ENCODE assay signal across 17 cellular contexts in the genomic region with DNA sequence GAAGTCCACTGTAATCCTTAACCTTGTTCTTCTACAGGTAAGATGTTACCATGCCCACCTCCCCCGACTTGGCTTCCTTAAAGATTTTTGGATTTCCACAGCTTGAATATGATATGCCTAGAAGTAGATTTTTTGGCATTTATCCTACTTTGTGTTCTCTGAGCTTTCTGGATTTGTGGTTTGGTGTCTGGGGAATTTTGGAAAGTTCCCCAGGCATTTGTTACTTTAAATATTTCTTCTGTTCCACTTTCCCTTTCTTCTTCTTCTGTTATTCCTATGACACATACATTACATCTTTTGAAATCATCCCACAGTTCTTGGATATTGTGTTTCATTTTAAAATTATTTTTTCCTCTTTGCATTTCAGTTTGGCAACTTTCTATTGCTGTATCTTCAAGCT.
DNase-seq lines count a peak whose midpoint lies in the region; ATAC-seq and TF ChIP-seq lines count a peak whose summit lies in the region.
"Had no signal": no experiment of that assay in that cellular context is flagged by ENCODE, and none has a peak within 500 bp of the region (broad histone marks: within the 10 kb centered on the region; RNA-seq: fewer than 3 reads in every experiment).

No MANE protein-coding gene starts in this region.

- TF ChIP-seq CTCF in cardiac fibroblast (IDR thresholded peaks at IDR 0.05; ENCODE audit: low read depth, low read length) (no peak), fibroblast of the aortic adventitia (IDR thresholded peaks at IDR 0.05; ENCODE audit: insufficient read depth, low read length) (no peak)

- no peak overlapping the region for H3K4me3 ChIP-seq in cardiac fibroblast (replicated peaks in 1 of 2; ENCODE audit: low read depth in 2 of 2, low read length in 2 of 2)
- no peak overlapping the region for H3K4me3 ChIP-seq in fibroblast of the aortic adventitia (ENCODE audit: low read depth, low read length)
- H3K4me3 ChIP-seq: K562, SJCRH30 had no signal

- no peak for ATAC-seq in HG02623 (IDR thresholded peaks at IDR 0.05; ENCODE audit: unreplicated experiment)
- ATAC-seq: K562 had no signal

- peak; percentile 7 for DNase-seq in RPMI7951 (ENCODE audit: low read depth)
- DNase-seq in cardiac fibroblast (ENCODE audit: low read depth in 2 of 2) = peak; percentile 41 to 63
- DNase-seq in fibroblast of the aortic adventitia (ENCODE audit: low read depth) = peak; percentile 14
- DNase-seq in stimulated activated CD4-positive, alpha-beta T cell treated with anti-CD3 and anti-CD28 coated beads, Interleukin-4, amount 100 ng/mL, for 4 hours = no peak
- no peak for DNase-seq in NCI-H2029 (lab: John Stamatoyannopoulos, UW)
- DNase-seq in DMS153 (lab: John Stamatoyannopoulos, UW) = no peak
- DNase-seq: DND-41, NCI-H1417, NCI-H187, NCI-H2227 treated with DMSO at 0.1 percent for 48 hours, NCI-H510A treated with DMSO at 0.1 percent for 48 hours, NCI-H774, OCI-M1, RPMI8226 had no signal

Comparison
In these comparisons a context has a peak if more than half of its experiments do, and no peak if none do; other contexts are left out.
1. DNase-seq: peak in RPMI7951 (single experiment), cardiac fibroblast (2 of 2) and fibroblast of the aortic adventitia (single experiment); none in stimulated activated CD4-positive, alpha-beta T cell treated with anti-CD3 and anti-CD28 coated beads, Interleukin-4, amount 100 ng/mL, for 4 hours (0 of 2), NCI-H2029 (single experiment) and DMS153 (single experiment).